13 cellular contexts compared by ENCODE assay signal in the genomic region with DNA sequence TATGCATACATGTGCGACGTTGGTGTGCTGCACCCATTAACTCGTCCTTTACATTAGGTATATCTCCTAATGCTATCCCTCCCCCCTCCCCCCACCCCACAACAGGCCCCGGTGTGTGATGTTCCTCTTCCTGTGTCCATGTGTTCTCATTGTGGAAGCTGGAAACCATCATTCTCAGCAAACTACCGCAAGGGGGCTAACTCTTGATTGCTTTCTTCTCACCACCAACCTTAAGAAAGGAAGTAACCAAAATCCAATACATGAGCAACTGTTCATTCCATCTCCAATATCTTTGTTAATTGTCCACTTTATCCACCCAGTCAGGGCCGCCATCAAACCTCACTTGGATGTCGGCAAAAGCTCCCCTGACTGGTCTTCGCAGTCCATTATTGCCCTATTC. TPM values are rescaled to one million over a fixed set of nuclear protein-coding genes. Genes with fewer than 3 reads are reported as not detected.
DNase-seq lines count a peak whose midpoint lies in the region; ATAC-seq and TF ChIP-seq lines count a peak whose summit lies in the region.
"Not testable (repeated sequence)": the region's sequence is repeated elsewhere in the genome, so short reads cannot be mapped to it uniquely, and the experiment has no call there.
"Had no signal": no experiment of that assay in that cellular context is flagged by ENCODE, and none has a peak within 500 bp of the region (broad histone marks: within the 10 kb centered on the region; RNA-seq: fewer than 3 reads in every experiment).

No MANE protein-coding gene starts in this region.

- not testable (repeated sequence) for H3K4me3 ChIP-seq in CD8-positive, alpha-beta T cell (ENCODE audit: low read depth, low read length); upper lobe of left lung
- peak overlapping the region; percentile 60 for H3K4me3 ChIP-seq in iPS-18a (ENCODE audit: low read length)

- H3K27me3 Mint-ChIP-seq in CD8-positive, alpha-beta T cell (ENCODE audit: low read depth); activated naive CD8-positive, alpha-beta T cell: not testable (repeated sequence)
- H3K27me3 Mint-ChIP-seq in T-helper 2 cell treated with Interferon-gamma antibody and Interleukin-4, amounts not matched to agents 5 μg/mL and 100 μg/mL, for 36 hours (ENCODE audit: low read depth), result peaks cover 31% of the 10 kb centered on the region
- peaks cover 32 to 45% of the 10 kb centered on the region in 2 donors for H3K27me3 Mint-ChIP-seq in natural killer cell treated with Interleukin-12 subunit alpha and Interleukin-12 subunit beta and Interleukin-15 and Interleukin-18, amount 100 ng/mL, for 72 hours

- 79 to 81% methylated on average over 8 of the region's 8 CpGs for WGBS in upper lobe of left lung, 2 donors

- intact Hi-C loops in CD8-positive, alpha-beta T cell (cut with DNase I, micrococcal nuclease), result loop anchor here (5.0 kb wide), 2 partner anchors 148 to 173 kb away; a partner anchor contains a TSS

- H3K4me1 Mint-ChIP-seq in CD8-positive, alpha-beta T cell (ENCODE audit: low read depth), result peaks cover 23% of the 10 kb centered on the region
- H3K4me1 Mint-ChIP-seq in T-helper 2 cell treated with Interferon-gamma antibody and Interleukin-4, amounts not matched to agents 5 μg/mL and 100 μg/mL, for 36 hours (ENCODE audit: low read depth), result peaks cover 11% of the 10 kb centered on the region
- H3K4me1 Mint-ChIP-seq in activated naive CD8-positive, alpha-beta T cell (ENCODE audit: low read depth), result peaks cover 18% of the 10 kb centered on the region
- H3K4me1 Mint-ChIP-seq in natural killer cell treated with Interleukin-12 subunit alpha and Interleukin-12 subunit beta and Interleukin-15 and Interleukin-18, amount 100 ng/mL, for 72 hours (ENCODE audit: low read depth in 2 of 2), result not testable (repeated sequence)

- not testable (repeated sequence) for H3K27me3 ChIP-seq in CD8-positive, alpha-beta T cell (ENCODE audit: insufficient read depth, low read length); upper lobe of left lung
- peaks cover 41% of the 10 kb centered on the region for H3K27me3 ChIP-seq in iPS-18a (ENCODE audit: control insufficient read depth, insufficient read depth, low read length)

- H3K9me3 Mint-ChIP-seq in CD8-positive, alpha-beta T cell; T-helper 2 cell treated with Interferon-gamma antibody and Interleukin-4, amounts not matched to agents 5 μg/mL and 100 μg/mL, for 36 hours; activated naive CD8-positive, alpha-beta T cell (ENCODE audit: low read depth); natural killer cell treated with Interleukin-12 subunit alpha and Interleukin-12 subunit beta and Interleukin-15 and Interleukin-18, amount 100 ng/mL, for 72 hours: not testable (repeated sequence)

- in situ Hi-C loops in GM13977 (cut with MboI; ENCODE audit: low pct_unique_long_range_greater_than_20kb, low sequenced_read_pairs, unreplicated experiment), result loop anchor here (25.0 kb wide), 1 partner anchor 408 kb away; a partner anchor contains a TSS

- H3K9me3 ChIP-seq in CD8-positive, alpha-beta T cell (ENCODE audit: low read length); iPS-18a (ENCODE audit: control insufficient read depth, low read depth, low read length); upper lobe of left lung: not testable (repeated sequence)

- not testable (repeated sequence) for ATAC-seq in CD8-positive, alpha-beta T cell; natural killer cell treated with Interleukin-12 subunit alpha and Interleukin-12 subunit beta and Interleukin-15 and Interleukin-18, amount 100 ng/mL, for 72 hours; upper lobe of left lung (ENCODE audit: low FRiP score in 2 of 2)

- POLR2A ChIA-PET in CD8-positive, alpha-beta T cell (lab: Charles Lee), result interaction anchor here (1.5 to 1.7 kb wide), 2 partner anchors 40 to 173 kb away, joined by 7 to 11 read pairs; a partner anchor contains a TSS

- H3K4me1 ChIP-seq in CD8-positive, alpha-beta T cell (ENCODE audit: insufficient read depth, low read length); iPS-18a (ENCODE audit: control insufficient read depth, low read depth, low read length): not testable (repeated sequence)
- peaks cover 5 to 13% (median 8%) of the 10 kb centered on the region in 4 donors for H3K4me1 ChIP-seq in upper lobe of left lung

- H3K4me3 Mint-ChIP-seq in CD8-positive, alpha-beta T cell, result peak overlapping the region; percentile 81
- peak overlapping the region; percentile 72 for H3K4me3 Mint-ChIP-seq in T-helper 2 cell treated with Interferon-gamma antibody and Interleukin-4, amounts not matched to agents 5 μg/mL and 100 μg/mL, for 36 hours
- H3K4me3 Mint-ChIP-seq in activated naive CD8-positive, alpha-beta T cell, result peak overlapping the region; percentile 78
- H3K4me3 Mint-ChIP-seq in natural killer cell treated with Interleukin-12 subunit alpha and Interleukin-12 subunit beta and Interleukin-15 and Interleukin-18, amount 100 ng/mL, for 72 hours, result peak overlapping the region; percentile 57

- DNase-seq in CD8-positive, alpha-beta T cell; GM13977 (ENCODE audit: low spot score); T-helper 2 cell treated with Interferon-gamma antibody and Interleukin-4, amounts not matched to agents 5 μg/mL and 100 μg/mL, for 36 hours (ENCODE audit: low spot score); natural killer cell treated with Interleukin-12 subunit alpha and Interleukin-12 subunit beta and Interleukin-15 and Interleukin-18, amount 100 ng/mL, for 72 hours (ENCODE audit: low spot score); upper lobe of left lung: not testable (repeated sequence)
- DNase-seq in NAMALWA (ENCODE audit: low spot score), result peak; percentile 48

- TF ChIP-seq EP300 in upper lobe of left lung (IDR thresholded peaks at IDR 0.05), result not testable (repeated sequence)

- H3K27ac Mint-ChIP-seq in CD8-positive, alpha-beta T cell, result peak overlapping the region; percentile 76
- H3K27ac Mint-ChIP-seq in T-helper 2 cell treated with Interferon-gamma antibody and Interleukin-4, amounts not matched to agents 5 μg/mL and 100 μg/mL, for 36 hours; activated naive CD8-positive, alpha-beta T cell: not testable (repeated sequence)
- peak overlapping the region in 1 of 2 donors; percentile 21 for H3K27ac Mint-ChIP-seq in natural killer cell treated with Interleukin-12 subunit alpha and Interleukin-12 subunit beta and Interleukin-15 and Interleukin-18, amount 100 ng/mL, for 72 hours

- not testable (repeated sequence) for TF ChIP-seq POLR2A in upper lobe of left lung (IDR thresholded peaks at IDR 0.05)

- not testable (repeated sequence) for H3K9ac ChIP-seq in iPS-18a (ENCODE audit: low read length)

- not testable (repeated sequence) for H3K27ac ChIP-seq in CD8-positive, alpha-beta T cell (ENCODE audit: low read depth, low read length); iPS-18a (ENCODE audit: low read length)
- H3K27ac ChIP-seq in upper lobe of left lung, result peak overlapping the region; percentile 57 to 90 (median 78)

- CTCF ChIA-PET in CD8-positive, alpha-beta T cell (lab: Charles Lee), result interaction anchor here (0.6 to 1.6 kb wide), 7 partner anchors 39 to 462 kb away, joined by 3 to 7 read pairs (median 4); a partner anchor contains a TSS

- not testable (repeated sequence) for H3K36me3 Mint-ChIP-seq in CD8-positive, alpha-beta T cell; T-helper 2 cell treated with Interferon-gamma antibody and Interleukin-4, amounts not matched to agents 5 μg/mL and 100 μg/mL, for 36 hours (ENCODE audit: low read depth); activated naive CD8-positive, alpha-beta T cell; natural killer cell treated with Interleukin-12 subunit alpha and Interleukin-12 subunit beta and Interleukin-15 and Interleukin-18, amount 100 ng/mL, for 72 hours

- H3K36me3 ChIP-seq in CD8-positive, alpha-beta T cell (ENCODE audit: insufficient read depth, low read length); iPS-18a (ENCODE audit: control insufficient read depth, low read depth, low read length); upper lobe of left lung: not testable (repeated sequence)

- not testable (repeated sequence) for TF ChIP-seq CTCF in CD8-positive, alpha-beta T cell (IDR thresholded peaks at IDR 0.05); upper lobe of left lung (IDR thresholded peaks at IDR 0.05)
- TF ChIP-seq CTCF in GM13977 (IDR thresholded peaks at IDR 0.05; ENCODE audit: extremely low read depth, insufficient read depth, missing control alignments), result peak; percentile 21

RNA-seq across cellular contexts. Expression of a gene that starts 0.7 kb away (rescaled TPM):
- 1 to 10 TPM; 7.2 to 8.0 TPM for total RNA-seq in CD8-positive, alpha-beta T cell
- 1 to 10 TPM in 1 of 2 donors, not detected in 1; 8.2 TPM for total RNA-seq in natural killer cell treated with Interleukin-12 subunit alpha and Interleukin-12 subunit beta and Interleukin-15 and Interleukin-18, amount 100 ng/mL, for 72 hours
- 10 to 100 TPM in 3 of 6 donors, 1 to 10 TPM in 3; 5.1 to 19.3 (median 11.4) TPM for total RNA-seq in upper lobe of left lung
- total RNA-seq: activated CD4-positive, alpha-beta T cell treated with anti-CD3 and anti-CD28 coated beads, Interleukin-2, amount 10 ng/mL, durations not matched to agents 24 days and 14 days; activated T-helper 2 cell treated with anti-CD3 and anti-CD28 coated beads, Interferon-gamma antibody, Interleukin-2, Interleukin-4, amounts not matched to agents 10 μg/mL and 5 μg/mL and 100 μg/mL, durations not matched to agents 14 hours and 24 hours and 36 hours; epithelial cell of proximal tubule; HFFc6 had no signal

RNA-seq across cellular contexts. Expression of a gene that starts 41.2 kb away (rescaled TPM):
- total RNA-seq in CD8-positive, alpha-beta T cell, result 1 to 10 TPM; 5.2 to 5.7 TPM
- not detected for total RNA-seq in natural killer cell treated with Interleukin-12 subunit alpha and Interleukin-12 subunit beta and Interleukin-15 and Interleukin-18, amount 100 ng/mL, for 72 hours
- 1 to 10 TPM in 2 of 6 donors, under 1 TPM in 1, not detected in 3; 0.34 to 2.8 (median 1.2) TPM for total RNA-seq in upper lobe of left lung
- total RNA-seq: activated CD4-positive, alpha-beta T cell treated with anti-CD3 and anti-CD28 coated beads, Interleukin-2, amount 10 ng/mL, durations not matched to agents 24 days and 14 days; activated T-helper 2 cell treated with anti-CD3 and anti-CD28 coated beads, Interferon-gamma antibody, Interleukin-2, Interleukin-4, amounts not matched to agents 10 μg/mL and 5 μg/mL and 100 μg/mL, durations not matched to agents 14 hours and 24 hours and 36 hours; HFFc6; Right ventricle myocardium superior had no signal
